In genomic region chr18:62868645-62869044, GRCh38 we compare ENCODE assay signal across 32 cellular contexts.
DNase-seq lines count a peak whose midpoint lies in the region; ATAC-seq and TF ChIP-seq lines count a peak whose summit lies in the region.
"Had no signal": no experiment of that assay in that cellular context is flagged by ENCODE, and none has a peak within 500 bp of the region (broad histone marks: within the 10 kb centered on the region; RNA-seq: fewer than 3 reads in every experiment).

No MANE protein-coding gene starts in this region.

- H3K4me3 ChIP-seq in MG63: no peak overlapping the region
- H3K4me3 ChIP-seq: breast epithelium, gastroesophageal sphincter, lower lobe of right lung, PC-9, vagina had no signal

- intact Hi-C loops in activated CD4-positive, alpha-beta T cell treated with anti-CD3 and anti-CD28 coated beads, Interleukin-2, amount 10 ng/mL, durations not matched to agents 24 days and 14 days (cut with micrococcal nuclease): loop anchor here (1.0 kb wide), 1 partner anchor 23 kb away; no protein-coding TSS in a partner anchor
- intact Hi-C loops in CD4-positive, alpha-beta T cell (cut with DNase I, micrococcal nuclease): loop anchor here (10.0 kb wide), 2 partner anchors 64 to 154 kb away; partner anchors contain the start of gene PHLPP1 (in 1 of the 2)

- no peaks in the 10 kb centered on the region for H3K9me3 ChIP-seq in CD4-positive, alpha-beta T cell (ENCODE audit: control insufficient read depth, low read length)
- H3K9me3 ChIP-seq in MG63: no peaks in the 10 kb centered on the region
- H3K9me3 ChIP-seq: breast epithelium, gastroesophageal sphincter, lower lobe of right lung, vagina had no signal

- H3K4me3 Mint-ChIP-seq in activated CD4-positive, alpha-beta T cell treated with anti-CD3 and anti-CD28 coated beads, Interleukin-2, amount 10 ng/mL, durations not matched to agents 24 days and 14 days: no peak overlapping the region
- no peak overlapping the region for H3K4me3 Mint-ChIP-seq in CD4-positive, alpha-beta T cell
- H3K4me3 Mint-ChIP-seq in T-cell: peak overlapping the region in 1 of 3 donors; percentile 76
- peak overlapping the region in 2 of 8 donors; percentile 86 to 88 for H3K4me3 Mint-ChIP-seq in naive B cell
- H3K4me3 Mint-ChIP-seq: neural crest cell had no signal

- peak overlapping the region; percentile 92 for H3K27ac Mint-ChIP-seq in activated CD4-positive, alpha-beta T cell treated with anti-CD3 and anti-CD28 coated beads, Interleukin-2, amount 10 ng/mL, durations not matched to agents 24 days and 14 days
- H3K27ac Mint-ChIP-seq in CD4-positive, alpha-beta T cell: peak overlapping the region; percentile 90
- H3K27ac Mint-ChIP-seq in T-cell (peak overlapping the region; percentile 86 to 92), naive B cell (peak overlapping the region in 4 of 6 donors; percentile 91 to 97 (median 96))

- no peaks in the 10 kb centered on the region for H3K27me3 ChIP-seq in CD4-positive, alpha-beta T cell (ENCODE audit: control insufficient read depth, insufficient read depth, low read length)
- no peaks in the 10 kb centered on the region for H3K27me3 ChIP-seq in MG63
- H3K27me3 ChIP-seq: breast epithelium, gastroesophageal sphincter, vagina had no signal

- DNase-seq in activated CD4-positive, alpha-beta T cell treated with anti-CD3 and anti-CD28 coated beads, Interleukin-2, amount 10 ng/mL, durations not matched to agents 24 days and 14 days: no peak
- DNase-seq in activated CD4-positive, alpha-beta T cell treated with anti-CD3 and anti-CD28 coated beads, Interleukin-2, amount 50 U/mL, for 48 hours: no peak
- no peak for DNase-seq in CD4-positive, alpha-beta T cell
- DNase-seq in T-cell (no peak), naive B cell (no peak), MG63 (no peak), NCI-H1092 (lab: John Stamatoyannopoulos, UW) (no peak), NCI-H2196 (lab: John Stamatoyannopoulos, UW; ENCODE audit: unreplicated experiment) (no peak)
- DNase-seq: activated CD4-positive, alpha-beta T cell treated with anti-CD3 and anti-CD28 coated beads for 48 hours; activated CD8-positive, alpha-beta memory T cell treated with anti-CD3 and anti-CD28 coated beads, Interleukin-2, amount 50 U/mL, for 4 hours; anterior cingulate cortex; DMS153; effector CD4-positive, alpha-beta T cell; hippocampal formation; Karpas-422; lower lobe of right lung; NCI-H1436; NCI-H2081 treated with DMSO at 0.1 percent for 48 hours; NCI-H226; NCI-H526 treated with DMSO at 0.1 percent for 48 hours; PC-9; small intestine; stimulated activated naive CD4-positive, alpha-beta T cell treated with Interleukin-2 at 50 U/mL for 16 hours; T1000 had no signal

- no peak for TF ChIP-seq CTCF in CD4-positive, alpha-beta T cell (IDR thresholded peaks at IDR 0.05)

- CTCF ChIA-PET in CD4-positive, alpha-beta T cell (lab: Charles Lee): interaction anchor here (0.7 kb wide), 1 partner anchor 169 kb away, joined by 3 read pairs; no protein-coding TSS in a partner anchor
- CTCF ChIA-PET in T-cell (lab: Charles Lee): interaction anchor here in 1 of 2 donors (0.6 kb wide), 1 partner anchor 11 kb away, joined by 8 read pairs; no protein-coding TSS in a partner anchor

- H3K4me1 Mint-ChIP-seq in activated CD4-positive, alpha-beta T cell treated with anti-CD3 and anti-CD28 coated beads, Interleukin-2, amount 10 ng/mL, durations not matched to agents 24 days and 14 days: peaks cover 17% of the 10 kb centered on the region
- H3K4me1 Mint-ChIP-seq in CD4-positive, alpha-beta T cell (ENCODE audit: low read depth): peaks cover 16% of the 10 kb centered on the region
- H3K4me1 Mint-ChIP-seq in T-cell (peaks cover 15 to 18% (median 16%) of the 10 kb centered on the region in 3 donors), naive B cell (peaks cover 14 to 17% (median 16%) of the 10 kb centered on the region in 3 donors)

- POLR2A ChIA-PET in CD4-positive, alpha-beta T cell (lab: Charles Lee): no interaction called here
- POLR2A ChIA-PET in T-cell (lab: Charles Lee): no interaction called here

- no peak for ATAC-seq in CD4-positive, alpha-beta T cell (ENCODE audit: poor library complexity)
- ATAC-seq in T-cell (replicated peaks in 1 of 4) (no peak), naive B cell (ENCODE audit: low read depth in 2 of 2) (no peak)
- ATAC-seq: gastroesophageal sphincter, lower lobe of right lung had no signal

- H3K27me3 Mint-ChIP-seq in activated CD4-positive, alpha-beta T cell treated with anti-CD3 and anti-CD28 coated beads, Interleukin-2, amount 10 ng/mL, durations not matched to agents 24 days and 14 days: no peaks in the 10 kb centered on the region
- no peaks in the 10 kb centered on the region for H3K27me3 Mint-ChIP-seq in CD4-positive, alpha-beta T cell
- H3K27me3 Mint-ChIP-seq in T-cell (no peaks in the 10 kb centered on the region), naive B cell (no peaks in the 10 kb centered on the region)
- H3K27me3 Mint-ChIP-seq: activated T-helper 17 cell treated with anti-CD3 and anti-CD28 coated beads, Interleukin-2, amount 50 U/mL, for 72 hours had no signal

- H3K27ac ChIP-seq in CD4-positive, alpha-beta T cell (ENCODE audit: low read depth, low read length): no peak overlapping the region
- H3K27ac ChIP-seq: breast epithelium, gastroesophageal sphincter, lower lobe of right lung, parathyroid adenoma, PC-9, vagina, VCaP had no signal

- no peaks in the 10 kb centered on the region for H3K36me3 ChIP-seq in MG63
- H3K36me3 ChIP-seq: breast epithelium, gastroesophageal sphincter, lower lobe of right lung, vagina had no signal

- no peaks in the 10 kb centered on the region for H3K9me3 Mint-ChIP-seq in activated CD4-positive, alpha-beta T cell treated with anti-CD3 and anti-CD28 coated beads, Interleukin-2, amount 10 ng/mL, durations not matched to agents 24 days and 14 days
- H3K9me3 Mint-ChIP-seq in CD4-positive, alpha-beta T cell: no peaks in the 10 kb centered on the region
- H3K9me3 Mint-ChIP-seq in T-cell: no peaks in the 10 kb centered on the region
- H3K9me3 Mint-ChIP-seq in naive B cell: peaks cover 0 to 4% (median 0%) of the 10 kb centered on the region in 7 donors
- H3K9me3 Mint-ChIP-seq: activated naive CD4-positive, alpha-beta T cell treated with anti-CD3 and anti-CD28 coated beads, Interleukin-2, amount 50 U/mL, for 72 hours; activated T-helper 17 cell treated with anti-CD3 and anti-CD28 coated beads, Interleukin-2, amount 50 U/mL, for 72 hours; neural crest cell had no signal

- H3K36me3 Mint-ChIP-seq in activated CD4-positive, alpha-beta T cell treated with anti-CD3 and anti-CD28 coated beads, Interleukin-2, amount 10 ng/mL, durations not matched to agents 24 days and 14 days (ENCODE audit: low read depth): peaks cover 2% of the 10 kb centered on the region
- no peaks in the 10 kb centered on the region for H3K36me3 Mint-ChIP-seq in CD4-positive, alpha-beta T cell (ENCODE audit: low read depth)
- peaks cover 4% of the 10 kb centered on the region for H3K36me3 Mint-ChIP-seq in T-cell
- no peaks in the 10 kb centered on the region for H3K36me3 Mint-ChIP-seq in naive B cell
- H3K36me3 Mint-ChIP-seq: activated naive CD4-positive, alpha-beta T cell treated with anti-CD3 and anti-CD28 coated beads, Interleukin-2, amount 50 U/mL, for 72 hours had no signal
